ENCODE assay signal across 24 cellular contexts in the genomic region with DNA sequence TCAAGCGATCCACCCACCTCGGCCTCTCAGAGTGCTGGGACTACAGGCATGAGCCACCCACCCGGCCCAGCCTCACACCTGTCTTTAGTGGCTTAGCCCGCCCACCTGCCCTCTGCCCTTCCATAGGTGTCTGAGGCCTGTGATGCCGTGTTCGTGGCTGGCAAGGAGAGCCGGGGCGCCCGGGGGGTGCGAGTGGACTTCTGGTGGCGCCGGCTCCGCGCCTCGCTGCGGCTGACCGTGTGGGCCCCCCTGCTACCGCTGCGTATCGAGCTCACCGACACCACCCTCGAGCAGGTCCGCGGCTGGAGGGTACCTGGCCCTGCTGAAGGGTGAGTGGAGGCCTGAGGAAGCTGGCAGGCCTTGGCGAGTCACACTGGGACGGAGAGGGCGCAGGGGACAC. TPM values are rescaled to one million over a fixed set of nuclear protein-coding genes. Genes with fewer than 3 reads are reported as not detected.
"Had no signal": no experiment of that assay in that cellular context is flagged by ENCODE, and none has a peak within 500 bp of the region (broad histone marks: within the 10 kb centered on the region; RNA-seq: fewer than 3 reads in every experiment).

No MANE protein-coding gene starts in this region.

- H3K9me3 Mint-ChIP-seq: activated CD4-positive, alpha-beta T cell treated with anti-CD3 and anti-CD28 coated beads, Interleukin-2, amount 10 ng/mL, durations not matched to agents 7 days and 5 days; activated CD8-positive, alpha-beta T cell treated with anti-CD3 and anti-CD28 coated beads for 36 hours; activated T-helper 1 cell treated with anti-CD3 and anti-CD28 coated beads, Interleukin-12 subunit alpha, Interleukin-12 subunit beta, Interleukin-2, Interleukin-4 antibody, amounts not matched to agents 30 ng/mL and 10 ng/mL and 1 ng/mL, durations not matched to agents 14 hours and 24 hours and 36 hours; effector memory CD8-positive, alpha-beta T cell; immature natural killer cell; natural killer cell; T-helper 2 cell treated with Interferon-gamma antibody and Interleukin-4, amounts not matched to agents 5 μg/mL and 100 μg/mL, for 36 hours had no signal

- H3K27ac Mint-ChIP-seq: activated CD4-positive, alpha-beta T cell treated with anti-CD3 and anti-CD28 coated beads, Interleukin-2, amount 10 ng/mL, durations not matched to agents 7 days and 5 days; activated CD8-positive, alpha-beta T cell treated with anti-CD3 and anti-CD28 coated beads for 36 hours; activated naive CD8-positive, alpha-beta T cell; activated T-helper 1 cell treated with anti-CD3 and anti-CD28 coated beads, Interleukin-12 subunit alpha, Interleukin-12 subunit beta, Interleukin-2, Interleukin-4 antibody, amounts not matched to agents 30 ng/mL and 10 ng/mL and 1 ng/mL, durations not matched to agents 14 hours and 24 hours and 36 hours; effector memory CD8-positive, alpha-beta T cell; natural killer cell; T-helper 2 cell treated with Interferon-gamma antibody and Interleukin-4, amounts not matched to agents 5 μg/mL and 100 μg/mL, for 36 hours had no signal

- H3K9me3 ChIP-seq: colonic mucosa, ovary, stomach, transverse colon, uterus had no signal

- H3K27ac ChIP-seq: colonic mucosa, dorsolateral prefrontal cortex, ovary, stomach, transverse colon, uterus, VCaP had no signal

- H3K27me3 ChIP-seq: colonic mucosa, ovary, transverse colon, uterus had no signal

- H3K4me1 Mint-ChIP-seq: activated CD4-positive, alpha-beta T cell treated with anti-CD3 and anti-CD28 coated beads, Interleukin-2, amount 10 ng/mL, durations not matched to agents 7 days and 5 days; immature natural killer cell; natural killer cell had no signal

- H3K4me3 ChIP-seq: colonic mucosa, dorsolateral prefrontal cortex, lung, ovary, stomach, transverse colon, uterus had no signal

- H3K4me3 Mint-ChIP-seq: activated CD4-positive, alpha-beta T cell treated with anti-CD3 and anti-CD28 coated beads, Interleukin-2, amount 10 ng/mL, durations not matched to agents 7 days and 5 days; activated CD8-positive, alpha-beta T cell treated with anti-CD3 and anti-CD28 coated beads for 36 hours; activated naive CD8-positive, alpha-beta T cell; activated T-helper 1 cell treated with anti-CD3 and anti-CD28 coated beads, Interleukin-12 subunit alpha, Interleukin-12 subunit beta, Interleukin-2, Interleukin-4 antibody, amounts not matched to agents 30 ng/mL and 10 ng/mL and 1 ng/mL, durations not matched to agents 14 hours and 24 hours and 36 hours; effector memory CD8-positive, alpha-beta T cell; immature natural killer cell; natural killer cell; T-helper 2 cell treated with Interferon-gamma antibody and Interleukin-4, amounts not matched to agents 5 μg/mL and 100 μg/mL, for 36 hours had no signal

- H3K36me3 ChIP-seq: colonic mucosa, ovary, transverse colon, uterus had no signal

- FAIRE-seq: astrocyte, endothelial cell of umbilical vein had no signal

- DNase-seq: activated CD4-positive, alpha-beta T cell treated with anti-CD3 and anti-CD28 coated beads, Interleukin-2, amount 10 ng/mL, durations not matched to agents 7 days and 5 days; activated CD4-positive, CD25-positive, alpha-beta regulatory T cell treated with anti-CD3 and anti-CD28 coated beads, Interleukin-2, amount 50 U/mL, for 72 hours; activated CD8-positive, alpha-beta T cell treated with anti-CD3 and anti-CD28 coated beads for 36 hours; activated gamma-delta T cell treated with Interleukin-2 at 50 U/mL for 16 hours; colonic mucosa; effector memory CD8-positive, alpha-beta T cell; immature natural killer cell; natural killer cell; stimulated activated CD4-positive, alpha-beta T cell treated with anti-CD3 and anti-CD28 coated beads, Interleukin-1b, Interleukin-23, amount 100 ng/mL, for 48 hours; stomach; transverse colon; uterus had no signal

- ATAC-seq: activated CD8-positive, alpha-beta T cell treated with anti-CD3 and anti-CD28 coated beads for 36 hours; effector memory CD8-positive, alpha-beta T cell; left lobe of liver; natural killer cell; right cardiac atrium had no signal

- H3K4me1 ChIP-seq: colonic mucosa, stomach, transverse colon, uterus had no signal

- H3K36me3 Mint-ChIP-seq: activated naive CD8-positive, alpha-beta T cell; immature natural killer cell; natural killer cell had no signal

RNA-seq across cellular contexts. Expression of gene TMEM132A, which starts 9.2 kb away (rescaled TPM):
- total RNA-seq: natural killer cell had no signal
- polyA plus RNA-seq: immature natural killer cell had no signal

RNA-seq across cellular contexts. Expression of gene CD6, which starts 38.1 kb away (rescaled TPM):
- total RNA-seq: endothelial cell of umbilical vein, pulmonary artery endothelial cell had no signal
- polyA plus RNA-seq: endothelial cell of umbilical vein had no signal
